ENCODE assay signal across 8 cellular contexts in genomic region chr1:121263807-121264244, GRCh38.
DNase-seq lines count a peak whose midpoint lies in the region; ATAC-seq, FAIRE-seq and TF ChIP-seq lines count a peak whose summit lies in the region.
"Not testable (repeated sequence)": the region's sequence is repeated elsewhere in the genome, so short reads cannot be mapped to it uniquely, and the experiment has no call there.

No MANE protein-coding gene starts in this region.

- H4K20me1 ChIP-seq in K562 (replicated peaks; ENCODE audit: control insufficient read depth, insufficient read depth, low read length), result not testable (repeated sequence)

- not testable (repeated sequence) for H3K27ac ChIP-seq in K562 (ENCODE audit: extremely low read depth, low read depth, low read length); left lung

- not testable (repeated sequence) for H3K4me1 ChIP-seq in K562 (replicated peaks in 1 of 2; ENCODE audit: control insufficient read depth in 2 of 2, insufficient read depth in 2 of 2, low read length in 2 of 2); left lung

- not testable (repeated sequence) for TF ChIP-seq POLR2A in K562 (conservative IDR thresholded peaks at IDR 0.05)

- BruUV-seq in K562 (replicated peaks; lab: Mats Ljungman, UMichigan), result not testable (repeated sequence)

- TF ChIP-seq RAD21 in K562 (CRISPR knock-in tag; conservative IDR thresholded peaks at IDR 0.05 in 1 of 2, IDR thresholded peaks at IDR 0.05 in 1 of 2), result not testable (repeated sequence)

- H3K79me2 ChIP-seq in K562 (ENCODE audit: control insufficient read depth, insufficient read depth, low read length), result not testable (repeated sequence)

- not testable (repeated sequence) for H3K27me3 ChIP-seq in K562 (ENCODE audit: control insufficient read depth in 2 of 2, insufficient read depth in 2 of 2, low read length in 2 of 2); left lung

- TF ChIP-seq EP300 in K562 (IDR thresholded peaks at IDR 0.05; ENCODE audit: low read length), result not testable (repeated sequence)

- DNase-seq in HTR-8/SVneo (ENCODE audit: insufficient read length, low spot score); left lung: not testable (repeated sequence)
- DNase-seq in T1000 (lab: John Stamatoyannopoulos, UW) (peak; percentile 2), K562 (ENCODE audit: extremely low read depth in 1 of 4, low spot score in 3 of 4) (peak in 1 of 4 experiments; percentile 4), stromal cell of bone marrow (ENCODE audit: low read depth) (peak; percentile 21)

- CTCF ChIA-PET in K562 (lab: Yijun Ruan, JAX; ENCODE audit: low intra/inter-chr PET ratio), result not testable (repeated sequence)

- not testable (repeated sequence) for H3K4me3 ChIP-seq in K562, left lung

- POLR2A ChIA-PET in K562 (lab: Yijun Ruan, JAX), result not testable (repeated sequence)

- not testable (repeated sequence) for H2AFZ ChIP-seq in K562 (ENCODE audit: low read depth, low read length)

- H3K9me3 ChIP-seq in K562 (replicated peaks; ENCODE audit: control insufficient read depth, insufficient read depth, low read depth, low read length); left lung: not testable (repeated sequence)

- FAIRE-seq in HTR-8/SVneo (lab: Jason Lieb, UNC) (peak; percentile 31), K562 (lab: Jason Lieb, UNC) (peak; percentile 40)

- not testable (repeated sequence) for H3K9me1 ChIP-seq in K562 (ENCODE audit: control insufficient read depth, insufficient read depth, low read length)

- ATAC-seq in GM18520 (IDR thresholded peaks at IDR 0.05; ENCODE audit: unreplicated experiment), result peak; percentile 79
- ATAC-seq in GM21528 (IDR thresholded peaks at IDR 0.05; ENCODE audit: low FRiP score, unreplicated experiment), result peak; percentile 80
- ATAC-seq in HG02981 (IDR thresholded peaks at IDR 0.05; ENCODE audit: unreplicated experiment), result peak; percentile 77
- peak; percentile 59 for ATAC-seq in K562
- ATAC-seq in left lung, result peak; percentile 62

- TF ChIP-seq CTCF in K562 (IDR thresholded peaks at IDR 0.05 in 2 of 3, conservative IDR thresholded peaks at IDR 0.05 in 1 of 3; ENCODE audit: insufficient read depth in 2 of 3, low read depth in 1 of 3, low read length in 3 of 3); left lung (IDR thresholded peaks at IDR 0.05): not testable (repeated sequence)

- H3K4me2 ChIP-seq in K562 (ENCODE audit: insufficient read depth, low read length), result not testable (repeated sequence)

- intact Hi-C loops in K562 (cut with micrococcal nuclease); left lung (cut with DNase I): not testable (repeated sequence)

- not testable (repeated sequence) for H3K9ac ChIP-seq in K562 (ENCODE audit: insufficient read depth in 1 of 2, low read depth in 2 of 2, low read length in 2 of 2)

- not testable (repeated sequence) for H3K36me3 ChIP-seq in K562 (ENCODE audit: control insufficient read depth, insufficient read depth, low read length); left lung

- in situ Hi-C loops in K562 (cut with MboI), result not testable (repeated sequence)

- WGBS in K562 (ENCODE audit: insufficient coverage, low coverage, missing lambda C conversion rate), result no CpG with 5 or more reads among the region's 1 CpG
